ENCODE assay signal across 9 cellular contexts in genomic region chr13:51832471-51833152, GRCh38. TPM values are rescaled to one million over a fixed set of nuclear protein-coding genes. Genes with fewer than 3 reads are reported as not detected.
DNase-seq lines count a peak whose midpoint lies in the region; ATAC-seq and TF ChIP-seq lines count a peak whose summit lies in the region.
"Had no signal": no experiment of that assay in that cellular context is flagged by ENCODE, and none has a peak within 500 bp of the region (broad histone marks: within the 10 kb centered on the region; RNA-seq: fewer than 3 reads in every experiment).

No MANE protein-coding gene starts in this region.

- H3K4me2 ChIP-seq in BLaER1 treated with 17β-estradiol and CSF1 and Interleukin-3, amounts not matched to agents 10 nM and 100 nM = peak overlapping the region; percentile 8 to 77 (median 48); a peak in 20 of 22 replicates

- DNase-seq in SK-MEL-5 (ENCODE audit: low read depth, low spot score) = peak; percentile 85
- peak; percentile 10 to 35 for DNase-seq in T47D (ENCODE audit: low read depth in 1 of 2, low spot score in 1 of 2)
- DNase-seq in right lobe of liver = no peak
- no peak for DNase-seq in middle frontal gyrus (ENCODE audit: extremely low spot score, low spot score)

- peaks cover 41 to 69% (median 54%) of the 10 kb centered on the region in 10 experiments for H3K4me1 ChIP-seq in BLaER1 treated with 17β-estradiol and CSF1 and Interleukin-3, amounts not matched to agents 10 nM and 100 nM
- H3K4me1 ChIP-seq in right lobe of liver = no peaks in the 10 kb centered on the region

- peak; percentile 10 to 38 (median 32) for TF ChIP-seq CTCF in right lobe of liver (IDR thresholded peaks at IDR 0.05)

- 60% methylated on average over 6 of the region's 6 CpGs for WGBS in right lobe of liver (ENCODE audit: insufficient coverage, low coverage, low lambda C conversion rate, missing lambda C conversion rate)

- H4K20me1 ChIP-seq in BLaER1 treated with 17β-estradiol and CSF1 and Interleukin-3, amounts not matched to agents 10 nM and 100 nM = no peaks in the 10 kb centered on the region

- no peak for TF ChIP-seq POLR2A in right lobe of liver (IDR thresholded peaks at IDR 0.05)

- no peak overlapping the region; a peak in 1 of 22 replicates for H3K27ac ChIP-seq in BLaER1 treated with 17β-estradiol and CSF1 and Interleukin-3, amounts not matched to agents 10 nM and 100 nM
- no peak overlapping the region for H3K27ac ChIP-seq in right lobe of liver

- intact Hi-C loops in right lobe of liver (cut with DNase I) = no loop called here

- no peaks in the 10 kb centered on the region for H3K27me3 ChIP-seq in BLaER1 treated with 17β-estradiol and CSF1 and Interleukin-3, amounts not matched to agents 10 nM and 100 nM
- H3K27me3 ChIP-seq in right lobe of liver = no peaks in the 10 kb centered on the region

- H3K36me3 ChIP-seq in BLaER1 treated with 17β-estradiol and CSF1 and Interleukin-3, amounts not matched to agents 10 nM and 100 nM = no peaks in the 10 kb centered on the region
- no peaks in the 10 kb centered on the region for H3K36me3 ChIP-seq in right lobe of liver

- ATAC-seq in GM18867 (IDR thresholded peaks at IDR 0.05; ENCODE audit: unreplicated experiment) (peak; percentile 89), HG03175 (IDR thresholded peaks at IDR 0.05; ENCODE audit: unreplicated experiment) (peak; percentile 70), right lobe of liver (peak; percentile 74 to 85 (median 82)), GM21515 (IDR thresholded peaks at IDR 0.05; ENCODE audit: unreplicated experiment) (no peak)

- no peaks in the 10 kb centered on the region for H3K9me3 ChIP-seq in BLaER1 treated with 17β-estradiol and CSF1 and Interleukin-3, amounts not matched to agents 10 nM and 100 nM (replicated peaks in 1 of 11)
- no peaks in the 10 kb centered on the region for H3K9me3 ChIP-seq in right lobe of liver

- no peak overlapping the region for H3K4me3 ChIP-seq in BLaER1 treated with 17β-estradiol and CSF1 and Interleukin-3, amounts not matched to agents 10 nM and 100 nM
- H3K4me3 ChIP-seq in right lobe of liver = no peak overlapping the region

- H3K9ac ChIP-seq in BLaER1 treated with 17β-estradiol and CSF1 and Interleukin-3, amounts not matched to agents 10 nM and 100 nM = no peak overlapping the region

- in situ Hi-C loops in SK-MEL-5 (cut with HindIII; ENCODE audit: low pct_unique_long_range_greater_than_20kb, low sequenced_read_pairs) = no loop called here
- in situ Hi-C loops in T47D (cut with HindIII; ENCODE audit: low pct_unique_long_range_greater_than_20kb, low sequenced_read_pairs) = no loop called here

RNA-seq across cellular contexts. Expression of gene TMEM272, which starts 12.4 kb away (rescaled TPM):
- 1.2 and 1.8 TPM in 2 replicates for total RNA-seq in SK-MEL-5 (2014; rRNA removed; shearing (Covaris generic))
- polyA plus RNA-seq in SK-MEL-5 (2015; cell fraction: cytosol; rRNA removed) = 0.83 and 2.4 TPM in 2 replicates
- polyA plus RNA-seq in SK-MEL-5 (2015; cell fraction: nucleus; rRNA removed) = 3.7 and 8.5 TPM in 2 replicates
- total RNA-seq in right lobe of liver = under 1 TPM in 5 of 6 experiments, not detected in 1; 0.06 to 0.53 (median 0.33) TPM
- polyA plus RNA-seq: IgD-negative memory B cell had no signal

RNA-seq across cellular contexts. Expression of gene DHRS12, which starts 28.6 kb away (rescaled TPM):
- total RNA-seq in SK-MEL-5 (2014; rRNA removed; shearing (Covaris generic)) = 3.9 and 5.8 TPM in 2 replicates
- polyA plus RNA-seq in SK-MEL-5 (2015; cell fraction: cytosol; rRNA removed) = 5.8 and 10.3 TPM in 2 replicates
- polyA plus RNA-seq in SK-MEL-5 (2015; cell fraction: nucleus; rRNA removed) = 10.6 and 34.4 TPM in 2 replicates
- total RNA-seq in right lobe of liver = 10 to 100 TPM; 10.2 to 17.6 (median 12.4) TPM

RNA-seq across cellular contexts. Expression of gene CCDC70, which starts 29.2 kb away (rescaled TPM):
- total RNA-seq in SK-MEL-5 (2014; rRNA removed; shearing (Covaris generic)) = not detected in 2 replicates
- not detected in 2 replicates for polyA plus RNA-seq in SK-MEL-5 (2015; cell fraction: cytosol; rRNA removed)
- not detected in 2 replicates for polyA plus RNA-seq in SK-MEL-5 (2015; cell fraction: nucleus; rRNA removed)
- not detected for total RNA-seq in right lobe of liver
- polyA plus RNA-seq: IgD-negative memory B cell had no signal

Comparison
In these comparisons a context has a peak if more than half of its experiments do, and no peak if none do; other contexts are left out.
1. DNase-seq: peak in SK-MEL-5 (single experiment) and T47D (2 of 2); none in right lobe of liver (0 of 3) and middle frontal gyrus (single experiment).